29 cellular contexts compared by ENCODE assay signal in genomic region chr5:115306011-115306530, GRCh38. TPM values are rescaled to one million over a fixed set of nuclear protein-coding genes. Genes with fewer than 3 reads are reported as not detected.
DNase-seq lines count a peak whose midpoint lies in the region; ATAC-seq and TF ChIP-seq lines count a peak whose summit lies in the region.
"Had no signal": no experiment of that assay in that cellular context is flagged by ENCODE, and none has a peak within 500 bp of the region (broad histone marks: within the 10 kb centered on the region; RNA-seq: fewer than 3 reads in every experiment).

No MANE protein-coding gene starts in this region.

- H3K27ac ChIP-seq in PC-3 (ENCODE audit: low read length): no peak overlapping the region
- H3K27ac ChIP-seq in foreskin keratinocyte: no peak overlapping the region
- H3K27ac ChIP-seq in tibial nerve: no peak overlapping the region
- H3K27ac ChIP-seq: GM23248, ovary, testis had no signal

- POLR2A ChIA-PET in PC-3 (lab: Charles Lee; ENCODE audit: unreplicated experiment): no interaction called here

- DNase-seq in PC-3 (peak; percentile 42), foreskin keratinocyte (peak in 1 of 2 donors; percentile 27), renal cortical epithelial cell (ENCODE audit: low read depth) (peak; percentile 25), tibial nerve (ENCODE audit: low spot score in 2 of 2) (no peak), middle frontal gyrus (ENCODE audit: extremely low spot score, low spot score) (no peak), erythroblast (lab: John Stamatoyannopoulos, UW) (no peak), mesenteric fat pad (ENCODE audit: low spot score) (no peak)
- DNase-seq: activated CD4-positive, alpha-beta T cell treated with anti-CD3 and anti-CD28 coated beads, Interleukin-2, amount 50 U/mL, for 48 hours; activated CD4-positive, CD25-positive, alpha-beta regulatory T cell; activated CD8-positive, alpha-beta memory T cell treated with anti-CD3 and anti-CD28 coated beads, Interleukin-2, amount 50 U/mL, for 4 hours; anterior cingulate cortex; C1 segment of cervical spinal cord; caudate nucleus; glutamatergic neuron; GM23248; Karpas-422; left cardiac atrium; NCI-H1694 treated with DMSO at 0.1 percent for 48 hours; NCI-H774; ovary; right cardiac atrium; Right ventricle myocardium superior; stimulated activated CD4-positive, alpha-beta T cell treated with anti-CD3 and anti-CD28 coated beads, Interleukin-4, amount 100 ng/mL, for 1 hour; stimulated activated naive B cell treated with anti-CD40 and anti-IgM and Interleukin-4, amounts not matched to agents 10 μg/mL and 1 μg/mL and 100 μg/mL, for 72 hours; T1000; testis had no signal

- no peak overlapping the region for H2AFZ ChIP-seq in PC-3 (ENCODE audit: low read length)
- H2AFZ ChIP-seq: GM23248 had no signal

- H3K4me3 ChIP-seq in PC-3 (ENCODE audit: low read length): no peak overlapping the region
- H3K4me3 ChIP-seq in tibial nerve: no peak overlapping the region
- H3K4me3 ChIP-seq: GM23248, ovary, testis had no signal

- WGBS in tibial nerve, 2 donors: 89 to 94% methylated on average over 1 of the region's 1 CpG

- no peaks in the 10 kb centered on the region for H4K20me1 ChIP-seq in PC-3 (ENCODE audit: low read length)

- no peaks in the 10 kb centered on the region for H3K79me2 ChIP-seq in PC-3 (ENCODE audit: low read length)

- no peak for TF ChIP-seq POLR2A in tibial nerve (IDR thresholded peaks at IDR 0.05)
- TF ChIP-seq POLR2A in erythroblast (IDR thresholded peaks at IDR 0.05; ENCODE audit: low read length): no peak

- no peaks in the 10 kb centered on the region for H3F3A ChIP-seq in PC-3 (ENCODE audit: low read length, unreplicated experiment)

- no peak for TF ChIP-seq EP300 in tibial nerve (IDR thresholded peaks at IDR 0.05)

- H3K36me3 ChIP-seq in PC-3 (ENCODE audit: low read depth, low read length) (no peaks in the 10 kb centered on the region), tibial nerve (no peaks in the 10 kb centered on the region)
- H3K36me3 ChIP-seq: ovary had no signal

- ATAC-seq in HG03342 (IDR thresholded peaks at IDR 0.05; ENCODE audit: unreplicated experiment) (peak; percentile 65), PC-3 (peak; percentile 53), foreskin keratinocyte (peak; percentile 63)
- ATAC-seq: activated naive CD4-positive, alpha-beta T cell treated with anti-CD3 and anti-CD28 coated beads, Interleukin-2, amount 50 U/mL, for 72 hours; left cardiac atrium; natural killer cell treated with Interleukin-12 subunit alpha and Interleukin-12 subunit beta and Interleukin-15 and Interleukin-18, amount 100 ng/mL, for 72 hours; stimulated activated naive B cell treated with anti-CD40 and anti-IgM and Interleukin-4, amounts not matched to agents 10 μg/mL and 1 μg/mL and 100 μg/mL, for 72 hours had no signal

- TF ChIP-seq CTCF in PC-3 (conservative IDR thresholded peaks at IDR 0.05; ENCODE audit: low read depth, low read length) (no peak), foreskin keratinocyte (conservative IDR thresholded peaks at IDR 0.05) (no peak), tibial nerve (IDR thresholded peaks at IDR 0.05) (no peak)

- intact Hi-C loops in PC-3 (cut with micrococcal nuclease): loop anchor here (5.0 to 10.0 kb wide), 2 partner anchors 209 to 529 kb away; no protein-coding TSS in a partner anchor

- H3K9ac ChIP-seq in PC-3 (ENCODE audit: low read length): no peak overlapping the region
- H3K9ac ChIP-seq: GM23248 had no signal

- no peak overlapping the region for H3K4me2 ChIP-seq in PC-3 (ENCODE audit: low read length)

- H3K9me2 ChIP-seq in PC-3 (replicated peaks; ENCODE audit: low read length): no peaks in the 10 kb centered on the region

- BruUV-seq in PC-3 (replicated peaks; lab: Mats Ljungman, UMichigan): no TSS peak

- 0 out of 2 replicates have a peak, but pooled peaks cover 5% of the 10 kb centered on the region for H3K4me1 ChIP-seq in PC-3 (ENCODE audit: insufficient read depth, low read length)
- peaks cover 4% of the 10 kb centered on the region for H3K4me1 ChIP-seq in foreskin keratinocyte
- no peaks in the 10 kb centered on the region for H3K4me1 ChIP-seq in tibial nerve
- H3K4me1 ChIP-seq: testis had no signal

- H3K9me3 ChIP-seq in PC-3 (ENCODE audit: low read length): no peaks in the 10 kb centered on the region
- no peaks in the 10 kb centered on the region for H3K9me3 ChIP-seq in tibial nerve
- H3K9me3 ChIP-seq: ovary, testis had no signal

- H3K27me3 ChIP-seq in PC-3 (ENCODE audit: low read length) (no peaks in the 10 kb centered on the region), foreskin keratinocyte (no peaks in the 10 kb centered on the region), tibial nerve (peaks cover 0 to 8% of the 10 kb centered on the region in 2 donors)
- H3K27me3 ChIP-seq: ovary, testis had no signal

- CTCF ChIA-PET in PC-3 (lab: Charles Lee): interaction anchor here (0.5 kb wide), 1 partner anchor 268 kb away, joined by 4 read pairs; no protein-coding TSS in a partner anchor

RNA-seq across cellular contexts. Expression of gene CCDC112, which starts 9.6 kb away (rescaled TPM):
- total RNA-seq in PC-3 (2014; rRNA removed): 6.9 and 7.2 TPM in 2 replicates
- total RNA-seq in foreskin keratinocyte: 5.4 and 6.1 TPM in 2 replicates
- polyA plus RNA-seq in foreskin keratinocyte: 3.3 TPM in 2 replicates
- total RNA-seq in renal cortical epithelial cell: 5.7 and 12.2 TPM in 2 replicates
- 10 to 100 TPM in 3 of 4 donors, 1 to 10 TPM in 1; 5.7 to 15.0 (median 13.8) TPM for total RNA-seq in tibial nerve
- total RNA-seq in mesenteric fat pad: 4.3 TPM

RNA-seq across cellular contexts. Expression of gene PGGT1B, which starts 43.4 kb away (rescaled TPM):
- total RNA-seq in PC-3 (2014; rRNA removed) (6.6 and 14.4 TPM in 2 replicates), foreskin keratinocyte (19.6 and 19.9 TPM in 2 replicates), renal cortical epithelial cell (12.2 and 19.1 TPM in 2 replicates), tibial nerve (10 to 100 TPM in 3 of 4 donors, 1 to 10 TPM in 1; 5.5 to 13.2 (median 10.4) TPM), mesenteric fat pad (37.3 TPM)
- 3.8 and 4.1 TPM in 2 replicates for polyA plus RNA-seq in foreskin keratinocyte

Comparison
In these comparisons a context has a peak if more than half of its experiments do, and no peak if none do; other contexts are left out.
1. DNase-seq: peak in PC-3 (single experiment) and renal cortical epithelial cell (single experiment); none in tibial nerve (0 of 2), middle frontal gyrus (single experiment), erythroblast (0 of 2) and mesenteric fat pad (single experiment).
2. Peak in every context shown above with its lines, with median percentiles within 50 percentile points of each other: ATAC-seq.